ENCODE assay signal across 16 cellular contexts in the genomic region with DNA sequence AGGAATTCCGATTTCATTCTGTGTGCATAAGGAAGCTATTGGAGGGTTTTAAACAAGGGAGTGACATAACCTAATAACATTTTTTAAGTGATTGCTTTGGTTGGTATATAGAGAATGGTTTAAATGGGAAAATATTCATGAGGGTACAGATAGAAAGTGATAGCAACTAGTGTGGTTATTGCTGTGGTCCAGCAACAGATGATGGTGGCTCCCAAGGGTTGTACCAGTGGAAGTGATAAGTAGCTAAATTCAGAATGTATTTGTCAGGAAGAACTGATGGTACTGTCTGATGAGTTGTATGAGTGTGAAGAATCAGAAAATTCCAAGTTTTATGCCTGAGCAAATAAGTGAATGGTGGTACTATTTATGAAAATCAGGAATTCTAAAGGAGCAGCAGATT. TPM values are rescaled to one million over a fixed set of nuclear protein-coding genes. Genes with fewer than 3 reads are reported as not detected.
DNase-seq lines count a peak whose midpoint lies in the region; ATAC-seq and TF ChIP-seq lines count a peak whose summit lies in the region.
"Had no signal": no experiment of that assay in that cellular context is flagged by ENCODE, and none has a peak within 500 bp of the region (broad histone marks: within the 10 kb centered on the region; RNA-seq: fewer than 3 reads in every experiment).

No MANE protein-coding gene starts in this region.

- H3K4me3 Mint-ChIP-seq in activated CD4-positive, alpha-beta T cell treated with anti-CD3 and anti-CD28 coated beads, Interleukin-2, amount 10 ng/mL, durations not matched to agents 24 days and 14 days: peak overlapping the region; percentile 39
- H3K4me3 Mint-ChIP-seq in activated CD4-positive, alpha-beta T cell treated with anti-CD3 and anti-CD28 coated beads for 36 hours: no peak overlapping the region
- peak overlapping the region; percentile 57 for H3K4me3 Mint-ChIP-seq in activated naive CD8-positive, alpha-beta T cell

- no peaks in the 10 kb centered on the region for H3K27me3 Mint-ChIP-seq in activated CD4-positive, alpha-beta T cell treated with anti-CD3 and anti-CD28 coated beads, Interleukin-2, amount 10 ng/mL, durations not matched to agents 24 days and 14 days
- no peaks in the 10 kb centered on the region for H3K27me3 Mint-ChIP-seq in activated CD4-positive, alpha-beta T cell treated with anti-CD3 and anti-CD28 coated beads for 36 hours
- no peaks in the 10 kb centered on the region for H3K27me3 Mint-ChIP-seq in activated naive CD8-positive, alpha-beta T cell

- H3K36me3 ChIP-seq in KOPT-K1 (ENCODE audit: insufficient read depth, low read length): peaks cover 47% of the 10 kb centered on the region
- H3K36me3 ChIP-seq in neutrophil: peaks cover 32% of the 10 kb centered on the region
- H3K36me3 ChIP-seq in heart right ventricle: peaks cover 0 to 52% (median 7%) of the 10 kb centered on the region in 9 donors

- peaks cover 56% of the 10 kb centered on the region for H3K36me3 Mint-ChIP-seq in activated CD4-positive, alpha-beta T cell treated with anti-CD3 and anti-CD28 coated beads, Interleukin-2, amount 10 ng/mL, durations not matched to agents 24 days and 14 days (ENCODE audit: low read depth)
- peaks cover 54% of the 10 kb centered on the region for H3K36me3 Mint-ChIP-seq in activated CD4-positive, alpha-beta T cell treated with anti-CD3 and anti-CD28 coated beads for 36 hours (ENCODE audit: low read depth)
- H3K36me3 Mint-ChIP-seq in activated naive CD8-positive, alpha-beta T cell: peaks cover 24% of the 10 kb centered on the region

- WGBS in heart right ventricle, 2 donors: 77 to 92% methylated on average over 1 of the region's 1 CpG

- TF ChIP-seq CTCF in neutrophil (IDR thresholded peaks at IDR 0.05) (no peak), heart right ventricle (IDR thresholded peaks at IDR 0.05) (no peak)

- DNase-seq in activated CD4-positive, alpha-beta T cell treated with anti-CD3 and anti-CD28 coated beads, Interleukin-2, amount 10 ng/mL, durations not matched to agents 24 days and 14 days: peak; percentile 64
- DNase-seq in activated CD4-positive, alpha-beta T cell treated with anti-CD3 and anti-CD28 coated beads for 36 hours: no peak
- DNase-seq in ureter (ENCODE audit: low spot score): no peak
- DNase-seq in heart right ventricle: no peak
- DNase-seq: dorsolateral prefrontal cortex; left ventricle myocardium superior; NCI-H1105; NCI-H2227 treated with DMSO at 0.1 percent for 48 hours; sigmoid colon; stimulated activated naive CD4-positive, alpha-beta T cell treated with Interleukin-2 at 50 U/mL for 16 hours; WERI-Rb-1 had no signal

- no peaks in the 10 kb centered on the region for H3K27me3 ChIP-seq in neutrophil
- H3K27me3 ChIP-seq in heart right ventricle: no peaks in the 10 kb centered on the region
- H3K27me3 ChIP-seq: dorsolateral prefrontal cortex, sigmoid colon had no signal

- H3K4me3 ChIP-seq in neutrophil (ENCODE audit: low read depth in 1 of 2, low read length in 1 of 2) (no peak overlapping the region), heart right ventricle (no peak overlapping the region)
- H3K4me3 ChIP-seq: sigmoid colon had no signal

- H3K4me1 Mint-ChIP-seq in activated CD4-positive, alpha-beta T cell treated with anti-CD3 and anti-CD28 coated beads, Interleukin-2, amount 10 ng/mL, durations not matched to agents 24 days and 14 days: peaks cover 33% of the 10 kb centered on the region
- peaks cover 37% of the 10 kb centered on the region for H3K4me1 Mint-ChIP-seq in activated CD4-positive, alpha-beta T cell treated with anti-CD3 and anti-CD28 coated beads for 36 hours
- peaks cover 43% of the 10 kb centered on the region for H3K4me1 Mint-ChIP-seq in activated naive CD8-positive, alpha-beta T cell (ENCODE audit: low read depth)

- POLR2A ChIA-PET in activated CD4-positive, alpha-beta T cell treated with anti-CD3 and anti-CD28 coated beads for 36 hours (lab: Charles Lee): interaction anchor here (0.5 kb wide), 1 partner anchor 1063 kb away, joined by 15 read pairs; no protein-coding TSS in a partner anchor

- H3K27ac ChIP-seq in KOPT-K1 (ENCODE audit: low read depth, low read length, poor library complexity, severe bottlenecking) (peak overlapping the region; percentile 6), neutrophil (peak overlapping the region; percentile 24), heart right ventricle (no peak overlapping the region)
- H3K27ac ChIP-seq: sigmoid colon, WERI-Rb-1 had no signal

- CTCF ChIA-PET in activated CD4-positive, alpha-beta T cell treated with anti-CD3 and anti-CD28 coated beads for 36 hours (lab: Charles Lee): no interaction called here

- intact Hi-C loops in activated CD4-positive, alpha-beta T cell treated with anti-CD3 and anti-CD28 coated beads, Interleukin-2, amount 10 ng/mL, durations not matched to agents 24 days and 14 days (cut with micrococcal nuclease): loop anchor here (5.0 to 10.0 kb wide), 8 partner anchors 72 to 1602 kb away; a partner anchor contains a TSS
- intact Hi-C loops in activated CD4-positive, alpha-beta T cell treated with anti-CD3 and anti-CD28 coated beads for 36 hours (cut with DNase I, micrococcal nuclease): loop anchor here (5.0 to 10.0 kb wide), 5 partner anchors 67 to 1602 kb away; a partner anchor contains a TSS
- intact Hi-C loops in heart right ventricle (cut with DNase I): loop anchor here in 6 of 10 donors (5.0 to 10.0 kb wide), 9 partner anchors 114 to 492 kb away; a partner anchor contains a TSS

- no peak for ATAC-seq in activated CD4-positive, alpha-beta T cell treated with anti-CD3 and anti-CD28 coated beads for 36 hours
- ATAC-seq in GM21737 (IDR thresholded peaks at IDR 0.05; ENCODE audit: unreplicated experiment) (no peak), heart right ventricle (no peak)
- ATAC-seq: HCT116, left ventricle myocardium superior had no signal

- peaks cover 10% of the 10 kb centered on the region for H3K9me3 Mint-ChIP-seq in activated CD4-positive, alpha-beta T cell treated with anti-CD3 and anti-CD28 coated beads, Interleukin-2, amount 10 ng/mL, durations not matched to agents 24 days and 14 days
- peaks cover 2% of the 10 kb centered on the region for H3K9me3 Mint-ChIP-seq in activated CD4-positive, alpha-beta T cell treated with anti-CD3 and anti-CD28 coated beads for 36 hours (ENCODE audit: low read depth)
- H3K9me3 Mint-ChIP-seq in activated naive CD8-positive, alpha-beta T cell (ENCODE audit: low read depth): no peaks in the 10 kb centered on the region

- H3K9me3 ChIP-seq in KOPT-K1 (ENCODE audit: insufficient read depth, low read length, poor library complexity, severe bottlenecking) (peaks cover 15% of the 10 kb centered on the region), neutrophil (no peaks in the 10 kb centered on the region), heart right ventricle (no peaks in the 10 kb centered on the region)
- H3K9me3 ChIP-seq: sigmoid colon had no signal

- peaks cover 20 to 21% of the 10 kb centered on the region in 2 experiments for H3K4me1 ChIP-seq in neutrophil (ENCODE audit: control insufficient read depth in 1 of 2, insufficient read depth in 1 of 2, low read depth in 1 of 2, low read length in 1 of 2)
- H3K4me1 ChIP-seq in heart right ventricle: peaks cover 7 to 39% (median 24%) of the 10 kb centered on the region in 9 donors

- H3K27ac Mint-ChIP-seq in activated CD4-positive, alpha-beta T cell treated with anti-CD3 and anti-CD28 coated beads, Interleukin-2, amount 10 ng/mL, durations not matched to agents 24 days and 14 days: peak overlapping the region; percentile 72
- H3K27ac Mint-ChIP-seq in activated CD4-positive, alpha-beta T cell treated with anti-CD3 and anti-CD28 coated beads for 36 hours: no peak overlapping the region
- H3K27ac Mint-ChIP-seq in activated naive CD8-positive, alpha-beta T cell: peak overlapping the region; percentile 18

RNA-seq across cellular contexts. Expression of a gene that starts 2.6 kb away (rescaled TPM):
- 65.6 and 74.4 TPM in 2 replicates for total RNA-seq in activated CD4-positive, alpha-beta T cell treated with anti-CD3 and anti-CD28 coated beads, Interleukin-2, amount 10 ng/mL, durations not matched to agents 24 days and 14 days
- 10 to 100 TPM; 63.3 to 77.7 TPM for total RNA-seq in activated CD4-positive, alpha-beta T cell treated with anti-CD3 and anti-CD28 coated beads for 36 hours
- 119 TPM for total RNA-seq in ureter
- 10 to 100 TPM; 29.7 to 43.0 (median 36.4) TPM for total RNA-seq in heart right ventricle
- polyA plus RNA-seq in heart right ventricle: 10 to 100 TPM; 17.6 to 26.9 TPM

Comparison
In these comparisons a context has a peak if more than half of its experiments do, and no peak if none do; other contexts are left out.
1. H3K27ac ChIP-seq: peak in KOPT-K1 (single experiment) and neutrophil (single experiment); none in heart right ventricle (0 of 10).